ENCODE assay signal across 8 cellular contexts in the genomic region with DNA sequence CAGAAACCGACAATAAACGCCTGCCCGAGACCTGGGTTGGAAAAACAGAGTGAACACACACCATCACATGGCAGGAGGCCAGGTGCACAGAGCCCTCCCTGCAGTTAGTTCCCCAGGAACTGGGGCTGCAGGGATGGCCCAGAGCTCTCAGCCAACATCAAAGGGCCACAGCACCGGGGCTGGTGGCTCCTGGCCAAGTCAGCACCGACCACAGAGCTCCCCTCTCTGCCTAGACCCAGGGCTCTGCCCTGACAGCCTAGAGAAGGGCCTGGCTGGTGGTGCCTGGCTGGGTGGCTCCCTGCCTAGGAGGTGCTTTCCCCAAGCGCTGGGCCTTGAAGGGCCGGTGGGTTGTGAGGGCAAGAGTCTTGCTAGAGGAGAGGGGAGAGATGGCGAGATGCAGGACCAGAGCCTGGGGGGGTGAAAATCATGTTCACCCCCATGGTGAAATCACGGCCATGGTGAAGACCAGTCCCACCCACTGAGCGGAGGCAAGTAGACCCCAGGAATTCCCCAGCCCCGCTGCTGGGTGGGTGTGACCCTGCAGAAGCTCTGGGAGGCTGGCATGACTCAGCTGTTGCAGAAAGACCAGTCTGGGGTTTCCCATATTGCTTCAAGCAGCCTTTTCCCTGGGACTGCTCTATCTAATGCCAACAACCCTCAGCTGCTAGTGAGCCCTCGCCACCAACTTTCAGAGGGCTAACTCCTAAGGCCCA.
DNase-seq lines count a peak whose midpoint lies in the region; ATAC-seq lines count a peak whose summit lies in the region.

No MANE protein-coding gene starts in this region.

- peaks cover 43% of the 10 kb centered on the region for H3K4me1 ChIP-seq in effector memory CD4-positive, alpha-beta T cell (ENCODE audit: control insufficient read depth, insufficient read depth, low read length, poor library complexity, severe bottlenecking)

- ATAC-seq in activated CD4-positive, CD25-positive, alpha-beta regulatory T cell treated with anti-CD3 and anti-CD28 coated beads, Interleukin-2, amount 50 U/mL, for 24 hours, result peak; percentile 72 to 75
- ATAC-seq in HG02623 (IDR thresholded peaks at IDR 0.05; ENCODE audit: unreplicated experiment), result no peak

- H3K4me3 ChIP-seq in effector memory CD4-positive, alpha-beta T cell (ENCODE audit: insufficient read depth, low read depth, low read length, poor library complexity, severe bottlenecking), result no peak overlapping the region

- H3K27ac ChIP-seq in effector memory CD4-positive, alpha-beta T cell (ENCODE audit: insufficient read depth, low read length, poor library complexity, severe bottlenecking), result peak overlapping the region; percentile 56

- H3K36me3 ChIP-seq in effector memory CD4-positive, alpha-beta T cell (ENCODE audit: control insufficient read depth, insufficient read depth, low read length), result no peaks in the 10 kb centered on the region

- no peaks in the 10 kb centered on the region for H3K27me3 ChIP-seq in effector memory CD4-positive, alpha-beta T cell (replicated peaks; ENCODE audit: control insufficient read depth, insufficient read depth, low read length, poor library complexity, severe bottlenecking)

- H3K9me3 ChIP-seq in effector memory CD4-positive, alpha-beta T cell (ENCODE audit: control insufficient read depth, low read length), result no peaks in the 10 kb centered on the region

- DNase-seq in SIG-M5 treated with dmso at 0.1 percent for 504 hours (lab: John Stamatoyannopoulos, UW; ENCODE audit: unreplicated experiment) (peak; percentile 13), SIG-M5 (lab: John Stamatoyannopoulos, UW) (no peak), HS-5 (ENCODE audit: low read depth) (peak; percentile 29), NCI-H82 treated with DMSO at 0.1 percent for 48 hours (lab: John Stamatoyannopoulos, UW; ENCODE audit: unreplicated experiment) (no peak)
- peak; percentile 25 to 51 (median 51) for DNase-seq in effector memory CD4-positive, alpha-beta T cell
- peak; percentile 46 to 57 for DNase-seq in stimulated activated CD4-positive, alpha-beta T cell treated with anti-CD3 and anti-CD28 coated beads, Interleukin-1b, Interleukin-23, amount 100 ng/mL, for 4 hours (ENCODE audit: low read depth in 2 of 2)

Comparison
In these comparisons a context has a peak if more than half of its experiments do, and no peak if none do; other contexts are left out.
1. DNase-seq: peak in SIG-M5 treated with dmso at 0.1 percent for 504 hours (single experiment), HS-5 (single experiment), effector memory CD4-positive, alpha-beta T cell (3 of 3) and stimulated activated CD4-positive, alpha-beta T cell treated with anti-CD3 and anti-CD28 coated beads, Interleukin-1b, Interleukin-23, amount 100 ng/mL, for 4 hours (2 of 2); none in SIG-M5 (single experiment) and NCI-H82 treated with DMSO at 0.1 percent for 48 hours (single experiment).